In the genomic region with DNA sequence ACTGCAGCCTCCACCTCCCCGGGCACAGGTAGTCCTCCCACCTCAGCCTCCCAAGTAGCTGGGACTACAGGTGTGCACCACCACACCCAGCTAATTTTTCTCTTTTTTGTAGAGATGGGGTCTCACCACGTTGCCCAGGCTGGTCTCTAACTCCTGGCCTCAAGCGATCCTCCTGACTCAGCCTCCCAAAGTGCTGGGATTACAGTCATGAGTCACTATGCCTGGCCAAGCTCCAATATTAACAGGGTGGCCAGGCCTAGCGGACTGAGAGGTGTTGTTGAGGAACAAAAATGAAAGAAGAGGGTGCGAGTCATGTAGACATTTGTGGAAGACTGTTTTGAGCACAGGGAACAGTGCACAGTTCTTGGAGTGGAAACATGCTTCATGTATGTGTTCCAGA, we compare ENCODE assay signal across 2 cellular contexts. TPM values are rescaled to one million over a fixed set of nuclear protein-coding genes. Genes with fewer than 3 reads are reported as not detected.
"Had no signal": no experiment of that assay in that cellular context is flagged by ENCODE, and none has a peak within 500 bp of the region (broad histone marks: within the 10 kb centered on the region; RNA-seq: fewer than 3 reads in every experiment).

No MANE protein-coding gene starts in this region.

RNA-seq across cellular contexts. Expression of a gene that starts 36.3 kb away (rescaled TPM):
- total RNA-seq: myocyte had no signal
- polyA plus RNA-seq: neural cell had no signal
